Comparison of ENCODE assay signal across 19 cellular contexts in genomic region chr12:123153906-123154305, GRCh38. TPM values are rescaled to one million over a fixed set of nuclear protein-coding genes. Genes with fewer than 3 reads are reported as not detected.
A peak's percentile ranks its signal among the peaks of the same experiment; 100 is the strongest.
DNase-seq lines count a peak whose midpoint lies in the region; ATAC-seq and TF ChIP-seq lines count a peak whose summit lies in the region.
"Had no signal": no experiment of that assay in that cellular context is flagged by ENCODE, and none has a peak within 500 bp of the region (broad histone marks: within the 10 kb centered on the region; RNA-seq: fewer than 3 reads in every experiment).

No MANE protein-coding gene starts in this region.

- no peaks in the 10 kb centered on the region for H3K36me3 Mint-ChIP-seq in CD4-positive, CD25-positive, alpha-beta regulatory T cell
- H3K36me3 Mint-ChIP-seq in H9 (ENCODE audit: insufficient read depth in 1 of 3, low read depth in 3 of 3) = peaks cover 0 to 4% (median 4%) of the 10 kb centered on the region in 3 experiments; a peak in 2 of 7 replicates

- no peak overlapping the region for H4K8ac ChIP-seq in H9 (replicated peaks; ENCODE audit: insufficient read length, low read depth, low read length)

- H4K91ac ChIP-seq in H9 (ENCODE audit: insufficient read length, low read depth, low read length) = no peak overlapping the region

- no peak overlapping the region for H3K27ac ChIP-seq in CD4-positive, CD25-positive, alpha-beta regulatory T cell (ENCODE audit: insufficient read depth, low read length, poor library complexity, severe bottlenecking)
- H3K27ac ChIP-seq in H9 (ENCODE audit: insufficient read length, low read depth, low read length) = no peak overlapping the region
- no peak overlapping the region for H3K27ac ChIP-seq in left lung
- H3K27ac ChIP-seq in body of pancreas = no peak overlapping the region
- H3K27ac ChIP-seq: C4-2B, SJSA1 had no signal

- no peaks in the 10 kb centered on the region for H3K9me3 ChIP-seq in CD4-positive, CD25-positive, alpha-beta regulatory T cell (ENCODE audit: control insufficient read depth in 2 of 2, low read length in 2 of 2)
- H3K9me3 ChIP-seq in H9 (ENCODE audit: control insufficient read depth, low read depth, low read length) (no peaks in the 10 kb centered on the region), left lung (no peaks in the 10 kb centered on the region), body of pancreas (no peaks in the 10 kb centered on the region)
- H3K9me3 ChIP-seq: MG63, SJSA1 had no signal

- H2BK12ac ChIP-seq in H9 (ENCODE audit: insufficient read length, low read depth, low read length) = no peak overlapping the region

- H3K4me3 Mint-ChIP-seq in CD4-positive, CD25-positive, alpha-beta regulatory T cell = peak overlapping the region in 1 of 4 donors; percentile 13
- peak overlapping the region in 1 of 2 experiments; percentile 64; a peak in 3 of 5 replicates for H3K4me3 Mint-ChIP-seq in H9

- H2AK5ac ChIP-seq in H9 (ENCODE audit: insufficient read length, low read length) = no peak overlapping the region

- no peaks in the 10 kb centered on the region for H3K27me3 Mint-ChIP-seq in CD4-positive, CD25-positive, alpha-beta regulatory T cell
- H3K27me3 Mint-ChIP-seq in H9 (ENCODE audit: low read depth) = peaks cover 33% of the 10 kb centered on the region

- no peak overlapping the region for H3T11ph ChIP-seq in H9 (ENCODE audit: low read length)

- H2BK120ac ChIP-seq in H9 (ENCODE audit: low read depth, low read length, poor library complexity, severe bottlenecking) = no peak overlapping the region

- no peaks in the 10 kb centered on the region for H3K79me2 ChIP-seq in H9 (ENCODE audit: insufficient read depth, low read length)

- no peak overlapping the region for H2AFZ ChIP-seq in H9 (ENCODE audit: low read length)

- H4K20me1 ChIP-seq in H9 (ENCODE audit: control insufficient read depth, insufficient read depth, insufficient read length) = no peaks in the 10 kb centered on the region

- H2BK20ac ChIP-seq in H9 (ENCODE audit: low read depth, low read length, poor library complexity, severe bottlenecking) = no peak overlapping the region

- H3K14ac ChIP-seq in H9 (ENCODE audit: insufficient read depth, low read length) = no peak overlapping the region

- H3K56ac ChIP-seq in H9 (ENCODE audit: insufficient read length, low read depth, low read length) = no peak overlapping the region

- H3K4ac ChIP-seq in H9 (ENCODE audit: low read depth, low read length) = no peak overlapping the region

- no peak overlapping the region for H2BK15ac ChIP-seq in H9 (ENCODE audit: low read depth, low read length)

- no peak overlapping the region for H2BK5ac ChIP-seq in H9 (ENCODE audit: insufficient read length, low read length)

- H3K9ac ChIP-seq in H9 (ENCODE audit: extremely low read depth, insufficient read length, low read length) = no peak overlapping the region

- no peak overlapping the region for H3K4me2 ChIP-seq in H9 (ENCODE audit: insufficient read depth, insufficient read length, low read length)

- H3K23ac ChIP-seq in H9 (ENCODE audit: insufficient read length, low read depth, low read length) = no peak overlapping the region

- no peak for ATAC-seq in CD4-positive, CD25-positive, alpha-beta regulatory T cell (ENCODE audit: low read depth in 2 of 2)
- ATAC-seq in left lung = no peak
- no peak for ATAC-seq in body of pancreas
- ATAC-seq: HCT116, PC-3 had no signal

- TF ChIP-seq CTCF in H9 (conservative IDR thresholded peaks at IDR 0.05) (no peak), left lung (IDR thresholded peaks at IDR 0.05) (no peak), body of pancreas (IDR thresholded peaks at IDR 0.05) (no peak)

- no peak overlapping the region for H3K18ac ChIP-seq in H9 (ENCODE audit: insufficient read length, low read depth, low read length)

- DNase-seq in CD4-positive, CD25-positive, alpha-beta regulatory T cell = no peak
- peak; percentile 66 for DNase-seq in H9
- peak; percentile 19 for DNase-seq in RKO (ENCODE audit: low spot score)
- DNase-seq in iPS-NIHi11 (ENCODE audit: low spot score) = peak; percentile 40
- DNase-seq in D341Med (ENCODE audit: low spot score) = no peak
- no peak for DNase-seq in left lung
- DNase-seq in body of pancreas = no peak
- DNase-seq: COR-L47, DMS153, MG63, NCI-H1092, NCI-H146, NCI-H2081 treated with DMSO at 0.1 percent for 48 hours, NCI-H2227 treated with DMSO at 0.1 percent for 48 hours, NCI-H69, PC-3 had no signal

- H3K27ac Mint-ChIP-seq in CD4-positive, CD25-positive, alpha-beta regulatory T cell = peak overlapping the region; percentile 14 to 17 (median 17)
- peak overlapping the region in 1 of 3 experiments; percentile 78; a peak in 3 of 7 replicates for H3K27ac Mint-ChIP-seq in H9

- H3K9me3 Mint-ChIP-seq in CD4-positive, CD25-positive, alpha-beta regulatory T cell = peaks cover 0 to 1% (median 0%) of the 10 kb centered on the region in 7 donors
- H3K9me3 Mint-ChIP-seq in H9 = no peaks in the 10 kb centered on the region

- intact Hi-C loops in left lung (cut with DNase I) = loop anchor here in 1 of 2 donors (5.0 kb wide), 1 partner anchor 112 kb away; no protein-coding TSS in a partner anchor
- intact Hi-C loops in body of pancreas (cut with DNase I) = no loop called here

- H3K27me3 ChIP-seq in CD4-positive, CD25-positive, alpha-beta regulatory T cell (ENCODE audit: control insufficient read depth, insufficient read depth, low read length) = no peaks in the 10 kb centered on the region
- H3K27me3 ChIP-seq in H9 (ENCODE audit: insufficient read depth, low read length) (peaks cover 15% of the 10 kb centered on the region; the same call in 1 of the 2 replicates), left lung (peaks cover 0 to 23% of the 10 kb centered on the region in 2 donors), body of pancreas (no peaks in the 10 kb centered on the region)
- H3K27me3 ChIP-seq: MG63, SJSA1 had no signal

- WGBS in H9 (ENCODE audit: extremely low coverage, insufficient read length, low lambda C conversion rate) = no CpG with 5 or more reads among the region's 2 CpGs
- 69 to 89% methylated on average over 2 of the region's 2 CpGs for WGBS in body of pancreas, 2 donors

- H3K4me3 ChIP-seq in CD4-positive, CD25-positive, alpha-beta regulatory T cell (ENCODE audit: low read depth, low read length) = no peak overlapping the region
- H3K4me3 ChIP-seq in left lung (no peak overlapping the region), body of pancreas (no peak overlapping the region)
- H3K4me3 ChIP-seq: MG63, SJSA1 had no signal

- peaks cover 10% of the 10 kb centered on the region for H3K23me2 ChIP-seq in H9 (ENCODE audit: insufficient read length, low read depth, low read length, poor library complexity, severe bottlenecking)

- H3K79me1 ChIP-seq in H9 (ENCODE audit: insufficient read depth, low read depth, low read length, poor library complexity, severe bottlenecking) = no peaks in the 10 kb centered on the region

- H3K4me1 Mint-ChIP-seq in CD4-positive, CD25-positive, alpha-beta regulatory T cell = peaks cover 4 to 33% (median 20%) of the 10 kb centered on the region in 4 donors
- H3K4me1 Mint-ChIP-seq in H9 = peaks cover 41 to 45% of the 10 kb centered on the region in 2 experiments

- peaks cover 32% of the 10 kb centered on the region for H3K4me1 ChIP-seq in CD4-positive, CD25-positive, alpha-beta regulatory T cell (ENCODE audit: control insufficient read depth, insufficient read depth, low read length, poor library complexity, severe bottlenecking)
- H3K4me1 ChIP-seq in H9 (ENCODE audit: insufficient read depth, low read length) (peaks cover 2% of the 10 kb centered on the region; the same call in 1 of the 2 replicates), left lung (peaks cover 9 to 27% of the 10 kb centered on the region in 2 donors), body of pancreas (peaks cover 23% of the 10 kb centered on the region)

- TF ChIP-seq POLR2A in body of pancreas (IDR thresholded peaks at IDR 0.05) = no peak

- H3K36me3 ChIP-seq in CD4-positive, CD25-positive, alpha-beta regulatory T cell (ENCODE audit: control insufficient read depth, insufficient read depth, low read length) = peaks cover 7% of the 10 kb centered on the region
- H3K36me3 ChIP-seq in left lung = peaks cover 0 to 11% of the 10 kb centered on the region in 2 donors
- H3K36me3 ChIP-seq in body of pancreas (replicated peaks in 1 of 2; ENCODE audit: insufficient read depth in 1 of 2, low read depth in 2 of 2) = no peaks in the 10 kb centered on the region

- H4K5ac ChIP-seq in H9 (ENCODE audit: insufficient read length, low read depth, low read length) = no peak overlapping the region

RNA-seq across cellular contexts. Expression of gene PITPNM2, which starts 3.0 kb away (rescaled TPM):
- total RNA-seq in CD4-positive, CD25-positive, alpha-beta regulatory T cell = 57.2 TPM
- polyA plus RNA-seq in CD4-positive, CD25-positive, alpha-beta regulatory T cell = 1 to 10 TPM; 2.2 to 4.5 (median 3.9) TPM
- total RNA-seq in H9 (2021) (1.2 and 1.8 TPM in 2 replicates), left lung (10 to 100 TPM; 22.8 to 30.8 TPM), body of pancreas (1 to 10 TPM; 3.6 to 7.6 TPM)

Comparison
In these comparisons a context has a peak if more than half of its experiments do, and no peak if none do; other contexts are left out.
1. DNase-seq: peak in H9 (single experiment), RKO (single experiment) and iPS-NIHi11 (single experiment); none in CD4-positive, CD25-positive, alpha-beta regulatory T cell (0 of 3), D341Med (single experiment), left lung (0 of 2) and body of pancreas (0 of 4).